ENCODE assay signal across 9 cellular contexts in the genomic region with DNA sequence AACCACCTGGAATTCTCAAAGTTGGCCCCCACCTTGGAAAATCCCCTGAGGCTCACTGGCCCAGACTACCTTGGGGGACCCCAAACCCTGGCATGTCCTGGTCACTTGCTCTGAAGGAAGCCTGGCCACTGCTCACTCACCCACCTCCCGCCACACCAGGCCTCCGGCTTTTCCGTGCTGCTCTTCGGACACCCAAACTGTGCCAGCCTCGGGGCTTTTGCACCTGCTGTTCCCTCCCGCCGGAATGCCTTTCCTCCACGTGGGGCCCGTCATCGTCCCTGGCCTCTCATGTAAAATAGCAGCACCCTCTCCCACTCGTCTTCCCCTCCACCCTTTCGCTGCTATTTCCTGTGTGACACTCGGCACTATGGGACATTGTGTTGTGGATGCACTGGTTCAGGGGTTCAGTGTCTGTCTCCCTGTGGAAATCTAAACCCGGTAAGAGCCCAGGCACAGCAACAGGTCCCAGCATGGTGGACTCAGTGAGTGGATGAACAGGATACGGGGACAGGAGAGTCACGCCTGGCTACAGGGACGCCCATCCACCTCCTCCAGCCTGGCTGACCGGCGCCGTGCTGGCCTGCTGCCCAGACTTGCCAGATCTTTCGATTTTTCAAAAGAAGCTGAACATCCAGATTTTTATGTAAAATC.
A peak's percentile ranks its signal among the peaks of the same experiment; 100 is the strongest.
DNase-seq lines count a peak whose midpoint lies in the region; FAIRE-seq and TF ChIP-seq lines count a peak whose summit lies in the region.
"Had no signal": no experiment of that assay in that cellular context is flagged by ENCODE, and none has a peak within 500 bp of the region (broad histone marks: within the 10 kb centered on the region; RNA-seq: fewer than 3 reads in every experiment).

No MANE protein-coding gene starts in this region.

- peak overlapping the region; percentile 70 for H3K4me2 ChIP-seq in osteoblast (ENCODE audit: insufficient read depth, low read length)

- peak overlapping the region; percentile 66 for H3K27ac ChIP-seq in osteoblast (ENCODE audit: low read depth, low read length)

- H3K4me3 ChIP-seq in osteoblast (ENCODE audit: insufficient read depth, low read length): no peak overlapping the region

- peaks cover 15% of the 10 kb centered on the region for H3K4me1 ChIP-seq in osteoblast (ENCODE audit: insufficient read depth, low read length)

- H3K9me3 ChIP-seq in osteoblast (ENCODE audit: low read depth, low read length): no peaks in the 10 kb centered on the region

- TF ChIP-seq CTCF in osteoblast (IDR thresholded peaks at IDR 0.05; ENCODE audit: extremely low read depth, low read depth, low read length): no peak

- H4K20me1 ChIP-seq in osteoblast (ENCODE audit: insufficient read depth, low read length): no peaks in the 10 kb centered on the region

- H3K36me3 ChIP-seq in osteoblast (ENCODE audit: insufficient read depth, low read length): no peaks in the 10 kb centered on the region

- no peaks in the 10 kb centered on the region for H3K27me3 ChIP-seq in osteoblast (ENCODE audit: insufficient read depth, low read length)

- peak; percentile 71 for DNase-seq in Ammon's horn (ENCODE audit: low spot score)
- DNase-seq in SHP77 (lab: John Stamatoyannopoulos, UW): peak; percentile 71 to 73
- DNase-seq in glomerular visceral epithelial cell (ENCODE audit: extremely low spot score): peak; percentile 15
- peak; percentile 91 for DNase-seq in osteoblast (ENCODE audit: insufficient read length, low spot score, missing footprints)
- DNase-seq in NCI-H446 treated with DMSO at 0.1 percent for 48 hours (lab: John Stamatoyannopoulos, UW): no peak
- no peak for DNase-seq in RCC 7860 (ENCODE audit: low spot score)
- no peak for DNase-seq in NCI-H1930 (lab: John Stamatoyannopoulos, UW)
- no peak for DNase-seq in MV-4-11 (lab: John Stamatoyannopoulos, UW)
- DNase-seq: nephron progenitor cell had no signal

- peak overlapping the region; percentile 77 for H2AFZ ChIP-seq in osteoblast (ENCODE audit: low read length)

- no peak for FAIRE-seq in RCC 7860 (lab: Jason Lieb, UNC)

- no peaks in the 10 kb centered on the region for H3K79me2 ChIP-seq in osteoblast (ENCODE audit: insufficient read depth, low read length)

Comparison
In these comparisons a context has a peak if more than half of its experiments do, and no peak if none do; other contexts are left out.
1. DNase-seq: peak in Ammon's horn (single experiment), SHP77 (2 of 2), glomerular visceral epithelial cell (single experiment) and osteoblast (single experiment); none in NCI-H446 treated with DMSO at 0.1 percent for 48 hours (single experiment), RCC 7860 (single experiment), NCI-H1930 (0 of 2) and MV-4-11 (single experiment).